In the genomic region with DNA sequence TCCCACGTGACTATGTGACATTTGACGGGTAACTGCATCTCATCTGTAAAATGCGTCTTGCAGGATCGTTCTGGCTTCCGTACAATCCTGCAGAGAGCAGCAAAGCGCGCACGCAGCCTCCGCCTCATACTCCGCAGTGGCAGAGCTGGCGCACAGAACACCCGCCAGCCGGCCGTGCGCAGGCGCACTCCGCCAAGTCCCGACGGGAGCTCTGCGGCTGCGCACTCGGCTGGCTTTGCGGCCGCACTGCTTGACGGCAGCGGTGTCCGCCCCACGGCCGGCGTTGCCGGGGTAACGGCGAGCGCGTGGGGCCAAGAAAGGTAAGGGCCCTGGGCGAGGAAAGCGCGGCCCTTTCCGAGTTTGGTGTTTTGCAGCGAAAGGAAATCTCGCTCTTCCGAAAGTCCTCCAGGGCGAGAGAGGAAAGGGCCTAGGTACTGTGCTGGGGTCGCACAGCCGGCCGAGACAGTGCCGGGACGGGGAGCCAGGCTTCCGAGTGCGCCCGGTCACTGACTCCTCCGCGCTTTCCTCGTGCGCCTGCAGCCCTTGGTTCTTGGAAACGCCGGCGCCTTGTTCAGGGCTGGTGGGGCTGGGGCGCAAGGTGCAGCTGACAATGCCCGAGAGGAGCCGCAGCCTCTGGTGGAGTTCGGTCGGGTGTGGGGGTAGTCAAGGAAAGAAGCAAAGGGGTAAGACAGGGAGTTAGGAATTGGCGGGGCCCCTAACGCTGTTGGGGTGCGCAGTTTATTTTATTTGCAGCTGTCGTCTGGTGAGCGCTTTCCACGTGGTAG, we compare ENCODE assay signal across 8 cellular contexts. TPM values are rescaled to one million over a fixed set of nuclear protein-coding genes. Genes with fewer than 3 reads are reported as not detected.
DNase-seq lines count a peak whose midpoint lies in the region; ATAC-seq and TF ChIP-seq lines count a peak whose summit lies in the region.

Gene TSEN2 (plus strand): TSS at position 283 of the 785 bp plus-strand sequence. CDS start 5,321 bp downstream, outside the sequence.

- peaks cover 0 to 5% (median 0%) of the 10 kb centered on the region in 9 donors for H3K36me3 ChIP-seq in heart right ventricle

- in situ Hi-C loops in GM13977 (cut with MboI; ENCODE audit: low pct_unique_long_range_greater_than_20kb, low sequenced_read_pairs, unreplicated experiment): no loop called here

- H3K27ac Mint-ChIP-seq in T-cell: peak within 1 kb of the TSS; percentile 90 to 95
- peak within 1 kb of the TSS; percentile 94 for H3K27ac Mint-ChIP-seq in type B pancreatic cell

- H3K9me3 Mint-ChIP-seq in T-cell (no peaks in the 10 kb centered on the region), type B pancreatic cell (no peaks in the 10 kb centered on the region)

- no peaks in the 10 kb centered on the region for H3K9me3 ChIP-seq in heart right ventricle

- H3K27me3 ChIP-seq in heart right ventricle: no peaks in the 10 kb centered on the region

- DNase-seq in GM13977 (ENCODE audit: low spot score): peak; percentile 98
- peak; percentile 91 for DNase-seq in NCI-H146 (lab: John Stamatoyannopoulos, UW)
- peak; percentile 89 to 98 (median 95) for DNase-seq in T-cell
- peak; percentile 89 to 97 for DNase-seq in heart right ventricle
- peak; percentile 81 to 98 (median 88) for DNase-seq in posterior cingulate gyrus
- DNase-seq in type B pancreatic cell (ENCODE audit: extremely low spot score, unreplicated experiment): peak; percentile 99

- POLR2A ChIA-PET in T-cell (lab: Charles Lee): interaction anchor here in 1 of 2 donors (0.8 kb wide), 1 partner anchor 358 kb away, joined by 3 read pairs; no protein-coding TSS in a partner anchor

- H3K27me3 Mint-ChIP-seq in T-cell (no peaks in the 10 kb centered on the region), type B pancreatic cell (no peaks in the 10 kb centered on the region)

- peaks cover 38 to 50% (median 43%) of the 10 kb centered on the region in 3 donors for H3K4me1 Mint-ChIP-seq in T-cell
- H3K4me1 Mint-ChIP-seq in type B pancreatic cell (ENCODE audit: unreplicated experiment): peaks cover 42% of the 10 kb centered on the region

- H3K4me1 ChIP-seq in heart right ventricle: peaks cover 3 to 41% (median 25%) of the 10 kb centered on the region in 9 donors

- H3K36me3 Mint-ChIP-seq in T-cell: peaks cover 3% of the 10 kb centered on the region
- H3K36me3 Mint-ChIP-seq in type B pancreatic cell: no peaks in the 10 kb centered on the region

- CTCF ChIA-PET in T-cell (lab: Charles Lee): interaction anchor here in 1 of 2 donors (0.7 to 2.5 kb wide), 3 partner anchors 180 to 1212 kb away, joined by 3 to 9 read pairs (median 4); partner anchors contain the start of genes ATG7 and RAF1

- H3K4me3 ChIP-seq in heart right ventricle: peak within 1 kb of the TSS; percentile 45 to 88 (median 64)

- intact Hi-C loops in heart right ventricle (cut with DNase I) (loop anchor here in 8 of 10 donors (5.0 kb wide), 3 partner anchors 197 to 347 kb away; partner anchors contain the start of gene PPARG (in 3 of the 8)), posterior cingulate gyrus (cut with DNase I) (loop anchor here (1.0 to 10.0 kb wide), 5 partner anchors 72 to 640 kb away; partner anchors contain the start of genes MKRN2, RAF1 and TAMM41)

- ATAC-seq in HG02870 (IDR thresholded peaks at IDR 0.05; ENCODE audit: unreplicated experiment) (peak; percentile 90), T-cell (replicated peaks in 1 of 4) (peak; percentile 96 to 97 (median 96)), heart right ventricle (peak; percentile 94 to 97 (median 95))

- 0 to 1% (median 0%) methylated on average over 69 of the region's 69 CpGs for WGBS in adipose tissue, 3 donors
- 0% methylated on average over 67 to 69 of the region's 69 CpGs for WGBS in heart right ventricle, 2 donors

- no peak within 1 kb of the TSS for H3K27ac ChIP-seq in adipose tissue (ENCODE audit: low read depth, low read length)
- peak within 1 kb of the TSS in 9 of 10 donors; percentile 64 to 89 (median 82) for H3K27ac ChIP-seq in heart right ventricle

- peak within 1 kb of the TSS; percentile 90 to 93 (median 91) for H3K4me3 Mint-ChIP-seq in T-cell
- H3K4me3 Mint-ChIP-seq in type B pancreatic cell: peak within 1 kb of the TSS; percentile 97

- TF ChIP-seq CTCF in GM13977 (IDR thresholded peaks at IDR 0.05; ENCODE audit: extremely low read depth, insufficient read depth, missing control alignments) (peak; percentile 48), heart right ventricle (IDR thresholded peaks at IDR 0.05) (peak in 6 of 9 donors; percentile 7 to 47 (median 32)), type B pancreatic cell (conservative IDR thresholded peaks at IDR 0.05) (peak; percentile 13)

RNA-seq across cellular contexts. Expression of gene TSEN2, which starts in this region (rescaled TPM):
- total RNA-seq in T-cell (10 to 100 TPM; 11.7 to 20.9 (median 18.2) TPM), heart right ventricle (10 to 100 TPM; 15.7 to 33.7 (median 19.8) TPM), type B pancreatic cell (ENCODE audit: low replicate concordance) (15.5 and 27.7 TPM in 2 replicates)
- polyA plus RNA-seq in adipose tissue (10 to 100 TPM in 2 of 3 donors, 1 to 10 TPM in 1; 9.4 to 12.5 (median 12.4) TPM), heart right ventricle (10 to 100 TPM; 16.9 to 27.2 TPM)
